Comparison of ENCODE assay signal across 21 cellular contexts in genomic region chr4:7411896-7412585, GRCh38. TPM values are rescaled to one million over a fixed set of nuclear protein-coding genes. Genes with fewer than 3 reads are reported as not detected.
A peak's percentile ranks its signal among the peaks of the same experiment; 100 is the strongest.
DNase-seq lines count a peak whose midpoint lies in the region; FAIRE-seq and TF ChIP-seq lines count a peak whose summit lies in the region.
"Had no signal": no experiment of that assay in that cellular context is flagged by ENCODE, and none has a peak within 500 bp of the region (broad histone marks: within the 10 kb centered on the region; RNA-seq: fewer than 3 reads in every experiment).

No MANE protein-coding gene starts in this region.

- H2BK5ac ChIP-seq in mesenchymal stem cell (ENCODE audit: low read depth, low read length, poor library complexity, severe bottlenecking), result no peak overlapping the region

- H3K27ac ChIP-seq in BLaER1 (no peak overlapping the region), esophagus muscularis mucosa (replicated peaks in 1 of 4) (peak overlapping the region; percentile 77 to 82 (median 78)), mesenchymal stem cell (ENCODE audit: low read length, poor library complexity, severe bottlenecking) (no peak overlapping the region)
- no peak overlapping the region for H3K27ac ChIP-seq in CD4-positive, alpha-beta memory T cell (ENCODE audit: low read depth, low read length)
- H3K27ac ChIP-seq: RWPE1, upper lobe of left lung had no signal

- no peak for TF ChIP-seq EP300 in esophagus muscularis mucosa (IDR thresholded peaks at IDR 0.05)

- peaks cover 9% of the 10 kb centered on the region for H3K36me3 ChIP-seq in BLaER1
- no peaks in the 10 kb centered on the region for H3K36me3 ChIP-seq in esophagus muscularis mucosa
- no peaks in the 10 kb centered on the region for H3K36me3 ChIP-seq in mesenchymal stem cell (ENCODE audit: control insufficient read depth in 1 of 2, insufficient read depth in 2 of 2, low read depth in 1 of 2, low read length in 2 of 2)
- H3K36me3 ChIP-seq in CD4-positive, alpha-beta memory T cell (ENCODE audit: insufficient read depth, low read length), result no peaks in the 10 kb centered on the region
- H3K36me3 ChIP-seq: upper lobe of left lung had no signal

- H3K4me1 Mint-ChIP-seq in CD4-positive, alpha-beta memory T cell, result no peaks in the 10 kb centered on the region

- H3K4me2 ChIP-seq in BLaER1, result peak overlapping the region; percentile 56
- no peak overlapping the region for H3K4me2 ChIP-seq in mesenchymal stem cell (ENCODE audit: low read length, poor library complexity, severe bottlenecking)

- H3K4me1 ChIP-seq in BLaER1, result peaks cover 38% of the 10 kb centered on the region
- peaks cover 3 to 49% (median 39%) of the 10 kb centered on the region in 4 donors for H3K4me1 ChIP-seq in esophagus muscularis mucosa
- peaks cover 8% of the 10 kb centered on the region for H3K4me1 ChIP-seq in mesenchymal stem cell (ENCODE audit: control insufficient read depth, insufficient read depth, low read depth, low read length)
- no peaks in the 10 kb centered on the region for H3K4me1 ChIP-seq in CD4-positive, alpha-beta memory T cell (ENCODE audit: insufficient read depth, low read length)
- H3K4me1 ChIP-seq: upper lobe of left lung had no signal

- H3K27me3 ChIP-seq in BLaER1 (no peaks in the 10 kb centered on the region), esophagus muscularis mucosa (no peaks in the 10 kb centered on the region), mesenchymal stem cell (ENCODE audit: control insufficient read depth in 1 of 2, insufficient read depth in 1 of 2, low read length in 2 of 2) (peaks cover 15 to 31% of the 10 kb centered on the region in 2 experiments)
- no peaks in the 10 kb centered on the region for H3K27me3 ChIP-seq in CD4-positive, alpha-beta memory T cell (ENCODE audit: insufficient read depth, low read length)
- H3K27me3 ChIP-seq: upper lobe of left lung had no signal

- POLR2A ChIA-PET in CD4-positive, alpha-beta memory T cell (lab: Charles Lee; ENCODE audit: partially characterized antibody), result no interaction called here

- H3K27ac Mint-ChIP-seq in CD4-positive, alpha-beta memory T cell, result no peak overlapping the region
- H3K27ac Mint-ChIP-seq: progenitor cell of endocrine pancreas had no signal

- no peak for TF ChIP-seq POLR2A in esophagus muscularis mucosa (IDR thresholded peaks at IDR 0.05; ENCODE audit: low read depth)
- no peak for TF ChIP-seq POLR2A in GM12891 (IDR thresholded peaks at IDR 0.05; ENCODE audit: low read depth, low read length)

- H4K20me1 ChIP-seq in BLaER1, result peaks cover 5% of the 10 kb centered on the region; the same call in 1 of the 2 replicates

- H2BK15ac ChIP-seq in mesenchymal stem cell (ENCODE audit: low read depth, poor library complexity, severe bottlenecking), result no peak overlapping the region

- H3K4me3 ChIP-seq in BLaER1 (no peak overlapping the region), esophagus muscularis mucosa (no peak overlapping the region), mesenchymal stem cell (ENCODE audit: insufficient read depth in 1 of 2, low read depth in 1 of 2, low read length in 2 of 2) (no peak overlapping the region)
- H3K4me3 ChIP-seq in CD4-positive, alpha-beta memory T cell (ENCODE audit: low read length in 2 of 2), result no peak overlapping the region
- H3K4me3 ChIP-seq: upper lobe of left lung had no signal

- peaks cover 2% of the 10 kb centered on the region for H3K79me1 ChIP-seq in mesenchymal stem cell (replicated peaks; ENCODE audit: low read length, poor library complexity, severe bottlenecking)

- H2AK5ac ChIP-seq in mesenchymal stem cell (ENCODE audit: low read length, severe bottlenecking), result no peak overlapping the region

- H3K4me3 Mint-ChIP-seq in CD4-positive, alpha-beta memory T cell, result no peak overlapping the region

- peaks cover 12 to 23% of the 10 kb centered on the region in 2 donors for H3K27me3 Mint-ChIP-seq in CD4-positive, alpha-beta memory T cell
- H3K27me3 Mint-ChIP-seq: progenitor cell of endocrine pancreas had no signal

- no peak overlapping the region for H3K18ac ChIP-seq in mesenchymal stem cell (ENCODE audit: low read depth in 1 of 2, low read length in 2 of 2)

- H3K9ac ChIP-seq in BLaER1 (peak overlapping the region; percentile 38; the same call in 1 of the 2 replicates), mesenchymal stem cell (ENCODE audit: low read length) (no peak overlapping the region)

- DNase-seq in HTR-8/SVneo (ENCODE audit: insufficient read length, low spot score) (no peak), esophagus muscularis mucosa (ENCODE audit: extremely low spot score) (no peak), mesenchymal stem cell (no peak), GM12891 (ENCODE audit: insufficient read length, low spot score) (no peak), NCI-H2107 treated with DMSO at 0.1 percent for 48 hours (lab: John Stamatoyannopoulos, UW; ENCODE audit: unreplicated experiment) (no peak), NCI-H187 (lab: John Stamatoyannopoulos, UW) (no peak)
- no peak for DNase-seq in CD4-positive, alpha-beta memory T cell
- DNase-seq: effector CD8-positive, alpha-beta T cell; hypothalamus; NCI-H2107; stimulated activated CD4-positive, alpha-beta T cell treated with anti-CD3 and anti-CD28 coated beads, Interleukin-12 subunit alpha, Interleukin-12 subunit beta, amount 100 ng/mL, for 4 hours; stimulated activated naive CD4-positive, alpha-beta T cell had no signal

- TF ChIP-seq CTCF in esophagus muscularis mucosa (IDR thresholded peaks at IDR 0.05), result no peak

- 42% methylated on average over 13 of the region's 13 CpGs for WGBS in esophagus muscularis mucosa
- 77% methylated on average over 11 of the region's 13 CpGs for WGBS in mesenchymal stem cell

- H4K91ac ChIP-seq in mesenchymal stem cell (ENCODE audit: low read length), result no peak overlapping the region

- peak; percentile 62 for FAIRE-seq in HTR-8/SVneo (lab: Jason Lieb, UNC)
- no peak for FAIRE-seq in GM12891 (lab: Jason Lieb, UNC)
- FAIRE-seq: H54 had no signal

- peaks cover 0 to 1% of the 10 kb centered on the region in 2 donors for H3K36me3 Mint-ChIP-seq in CD4-positive, alpha-beta memory T cell

- peak overlapping the region; percentile 39 for H4K8ac ChIP-seq in mesenchymal stem cell (ENCODE audit: low read length)

- no peak overlapping the region for H3K23ac ChIP-seq in mesenchymal stem cell (ENCODE audit: low read length in 2 of 2)

- no peak overlapping the region for H2BK120ac ChIP-seq in mesenchymal stem cell (ENCODE audit: low read depth, low read length)

- peak overlapping the region in 1 of 2 experiments; percentile 68 for H3K14ac ChIP-seq in mesenchymal stem cell (ENCODE audit: low read length in 2 of 2)

- CTCF ChIA-PET in CD4-positive, alpha-beta memory T cell (lab: Charles Lee; ENCODE audit: partially characterized antibody), result no interaction called here

- intact Hi-C loops in esophagus muscularis mucosa (cut with DNase I), result no loop called here
- intact Hi-C loops in CD4-positive, alpha-beta memory T cell (cut with micrococcal nuclease), result no loop called here

- H3K9me3 ChIP-seq in BLaER1 (peaks cover 26% of the 10 kb centered on the region), esophagus muscularis mucosa (peaks cover 0 to 26% (median 23%) of the 10 kb centered on the region in 4 donors), mesenchymal stem cell (ENCODE audit: control insufficient read depth, low read length) (peaks cover 43% of the 10 kb centered on the region)
- no peaks in the 10 kb centered on the region for H3K9me3 ChIP-seq in CD4-positive, alpha-beta memory T cell (ENCODE audit: control insufficient read depth in 1 of 2, low read length in 2 of 2)

- no peak overlapping the region for H2AFZ ChIP-seq in mesenchymal stem cell (ENCODE audit: low read depth, low read length)

- H2BK12ac ChIP-seq in mesenchymal stem cell (ENCODE audit: low read length in 2 of 2), result no peak overlapping the region

- H3K4ac ChIP-seq in mesenchymal stem cell (ENCODE audit: low read depth in 1 of 2, low read length in 2 of 2), result no peak overlapping the region

- H3K9me3 Mint-ChIP-seq in CD4-positive, alpha-beta memory T cell, result peaks cover 0 to 27% (median 20%) of the 10 kb centered on the region in 8 donors

TF ChIP-seq in GM12891, 5 proteins besides CTCF, POLR2A, EP300 and RAD21:
- no peak for TF ChIP-seq PAX5 (IDR thresholded peaks at IDR 0.05; ENCODE audit: insufficient read depth, low read length, severe bottlenecking)
- TF ChIP-seq POU2F2 (IDR thresholded peaks at IDR 0.05; ENCODE audit: low read depth, low read length), result no peak
- no peak for TF ChIP-seq SPI1 (IDR thresholded peaks at IDR 0.05; ENCODE audit: low read depth, low read length)
- TF ChIP-seq TAF1 (IDR thresholded peaks at IDR 0.05; ENCODE audit: low read depth, low read length), result no peak
- no peak for TF ChIP-seq POLR2AphosphoS5 (IDR thresholded peaks at IDR 0.05; ENCODE audit: low read depth, low read length)

RNA-seq across cellular contexts. Expression of gene PSAPL1, which starts 22.7 kb away (rescaled TPM):
- total RNA-seq in esophagus muscularis mucosa, result not detected
- not detected for polyA plus RNA-seq in mesenchymal stem cell (2013, experiment 1 of 2)
- polyA plus RNA-seq in mesenchymal stem cell (2013, experiment 2 of 2), result not detected
- polyA plus RNA-seq in GM12891 (2012; ENCODE audit: low read depth, missing spikeins), result not detected
- total RNA-seq in CD4-positive, alpha-beta memory T cell, result not detected
- not detected for polyA plus RNA-seq in CD4-positive, alpha-beta memory T cell
- total RNA-seq: fibroblast of lung; MCF 10A; T-helper 1 cell treated with Interleukin-12 subunit alpha and Interleukin-12 subunit beta and Interleukin-4 antibody, amounts not matched to agents 30 ng/mL and 1 ng/mL, for 36 hours had no signal
- polyA plus RNA-seq: BJ, fibroblast of lung had no signal

Comparison
In these comparisons a context has a peak if more than half of its experiments do, and no peak if none do; other contexts are left out.
1. H3K27ac ChIP-seq: peak in esophagus muscularis mucosa (4 of 4); none in BLaER1 (single experiment), mesenchymal stem cell (single experiment) and CD4-positive, alpha-beta memory T cell (single experiment).